ENCODE assay signal across 20 cellular contexts in genomic region chr6:155246825-155247224, GRCh38. TPM values are rescaled to one million over a fixed set of nuclear protein-coding genes. Genes with fewer than 3 reads are reported as not detected.
"Had no signal": no experiment of that assay in that cellular context is flagged by ENCODE, and none has a peak within 500 bp of the region (broad histone marks: within the 10 kb centered on the region; RNA-seq: fewer than 3 reads in every experiment).

No MANE protein-coding gene starts in this region.

- H3K36me3 ChIP-seq: left lung, right atrium auricular region had no signal

- FAIRE-seq: bronchial epithelial cell, urothelium cell line had no signal

- H3K27me3 ChIP-seq: left lung, right atrium auricular region, spleen had no signal

- H3K4me3 ChIP-seq: left lung, right atrium auricular region, spleen had no signal

- DNase-seq: activated naive CD4-positive, alpha-beta T cell treated with anti-CD3 and anti-CD28 coated beads for 36 hours; activated naive CD8-positive, alpha-beta T cell treated with anti-CD3 and anti-CD28 coated beads, Interleukin-2, amount 50 U/mL, for 24 hours; activated T-cell treated with anti-CD3 and anti-CD28 coated beads, Interleukin-2, amount 50 U/mL, for 1 hour; hippocampal formation; left lung; natural killer cell; spleen had no signal

- H3K27me3 Mint-ChIP-seq: activated naive CD8-positive, alpha-beta T cell treated with anti-CD3 and anti-CD28 coated beads, Interleukin-2, amount 50 U/mL, for 24 hours; memory B cell; progenitor cell of endocrine pancreas had no signal

- H3K9me3 Mint-ChIP-seq: activated naive CD4-positive, alpha-beta T cell treated with anti-CD3 and anti-CD28 coated beads for 36 hours; activated naive CD8-positive, alpha-beta T cell treated with anti-CD3 and anti-CD28 coated beads, Interleukin-2, amount 50 U/mL, for 24 hours; activated T-helper 2 cell treated with anti-CD3 and anti-CD28 coated beads, Interferon-gamma antibody, Interleukin-2, Interleukin-4, amounts not matched to agents 10 μg/mL and 5 μg/mL and 100 μg/mL, durations not matched to agents 14 hours and 24 hours and 36 hours; memory B cell; natural killer cell; T-helper 2 cell treated with Interferon-gamma antibody and Interleukin-4, amounts not matched to agents 5 μg/mL and 100 μg/mL, for 36 hours had no signal

- H3K36me3 Mint-ChIP-seq: memory B cell, natural killer cell had no signal

- H3K4me1 Mint-ChIP-seq: activated naive CD8-positive, alpha-beta T cell treated with anti-CD3 and anti-CD28 coated beads, Interleukin-2, amount 50 U/mL, for 24 hours; natural killer cell had no signal

- H3K4me1 ChIP-seq: left lung, spleen had no signal

- H3K27ac Mint-ChIP-seq: activated naive CD4-positive, alpha-beta T cell treated with anti-CD3 and anti-CD28 coated beads for 36 hours; activated naive CD8-positive, alpha-beta T cell treated with anti-CD3 and anti-CD28 coated beads, Interleukin-2, amount 50 U/mL, for 24 hours; activated T-helper 2 cell treated with anti-CD3 and anti-CD28 coated beads, Interferon-gamma antibody, Interleukin-2, Interleukin-4, amounts not matched to agents 10 μg/mL and 5 μg/mL and 100 μg/mL, durations not matched to agents 14 hours and 24 hours and 36 hours; memory B cell; natural killer cell had no signal

- H3K4me3 Mint-ChIP-seq: activated naive CD4-positive, alpha-beta T cell treated with anti-CD3 and anti-CD28 coated beads for 36 hours; activated naive CD8-positive, alpha-beta T cell treated with anti-CD3 and anti-CD28 coated beads, Interleukin-2, amount 50 U/mL, for 24 hours; memory B cell; natural killer cell; T-helper 2 cell treated with Interferon-gamma antibody and Interleukin-4, amounts not matched to agents 5 μg/mL and 100 μg/mL, for 36 hours had no signal

- H3K27ac ChIP-seq: right atrium auricular region, spleen had no signal

- ATAC-seq: activated CD4-positive, CD25-positive, alpha-beta regulatory T cell treated with anti-CD3 and anti-CD28 coated beads, Interleukin-2, amount 50 U/mL, for 24 hours; activated naive CD8-positive, alpha-beta T cell treated with anti-CD3 and anti-CD28 coated beads, Interleukin-2, amount 50 U/mL, for 24 hours; natural killer cell had no signal

- H3K9me3 ChIP-seq: left lung, right atrium auricular region, spleen had no signal

RNA-seq across cellular contexts. Expression of gene CLDN20, which starts 17.0 kb away (rescaled TPM):
- total RNA-seq: activated naive CD4-positive, alpha-beta T cell treated with anti-CD3 and anti-CD28 coated beads for 36 hours; aorta; bronchial epithelial cell; cerebellum; dermis microvascular lymphatic vessel endothelial cell; left lung; natural killer cell; progenitor cell of endocrine pancreas; right atrium auricular region; spleen had no signal
- polyA plus RNA-seq: aorta, esophagus, spleen, thymus had no signal
